In genomic region chr1:240999826-241000225, GRCh38 we compare ENCODE assay signal across 27 cellular contexts.
"Had no signal": no experiment of that assay in that cellular context is flagged by ENCODE, and none has a peak within 500 bp of the region (broad histone marks: within the 10 kb centered on the region; RNA-seq: fewer than 3 reads in every experiment).

No MANE protein-coding gene starts in this region.

- H3K4me3 Mint-ChIP-seq: activated CD8-positive, alpha-beta T cell treated with anti-CD3 and anti-CD28 coated beads, Interleukin-2, amount 10 ng/mL, durations not matched to agents 7 days and 5 days; activated naive CD8-positive, alpha-beta T cell treated with anti-CD3 and anti-CD28 coated beads, Interleukin-2, amount 50 U/mL, for 24 hours; activated T-helper 1 cell treated with anti-CD3 and anti-CD28 coated beads, Interleukin-12 subunit alpha, Interleukin-12 subunit beta, Interleukin-2, Interleukin-4 antibody, amounts not matched to agents 30 ng/mL and 10 ng/mL and 1 ng/mL, durations not matched to agents 14 hours and 24 hours and 36 hours; T-helper 1 cell treated with Interleukin-12 subunit alpha and Interleukin-12 subunit beta and Interleukin-4 antibody, amounts not matched to agents 30 μg/mL and 1 μg/mL, for 36 hours had no signal

- H3K9me3 ChIP-seq: ascending aorta, body of pancreas, Peyer's patch had no signal

- ATAC-seq: activated CD8-positive, alpha-beta T cell treated with anti-CD3 and anti-CD28 coated beads, Interleukin-2, amount 10 ng/mL, durations not matched to agents 7 days and 5 days; activated naive CD4-positive, alpha-beta T cell treated with anti-CD3 and anti-CD28 coated beads, Interleukin-2, amount 50 U/mL, for 72 hours; activated naive CD8-positive, alpha-beta T cell treated with anti-CD3 and anti-CD28 coated beads, Interleukin-2, amount 50 U/mL, for 24 hours; body of pancreas had no signal

- H3K27me3 ChIP-seq: ascending aorta, body of pancreas, Peyer's patch had no signal

- H3K27me3 Mint-ChIP-seq: activated naive CD8-positive, alpha-beta T cell treated with anti-CD3 and anti-CD28 coated beads, Interleukin-2, amount 50 U/mL, for 24 hours had no signal

- H3K4me1 Mint-ChIP-seq: activated naive CD8-positive, alpha-beta T cell treated with anti-CD3 and anti-CD28 coated beads, Interleukin-2, amount 50 U/mL, for 24 hours had no signal

- H3K4me3 ChIP-seq: ascending aorta, body of pancreas, Peyer's patch had no signal

- H3K36me3 ChIP-seq: ascending aorta, Peyer's patch had no signal

- H3K27ac ChIP-seq: ascending aorta, body of pancreas, Peyer's patch, RWPE1 had no signal

- H3K4me1 ChIP-seq: ascending aorta, body of pancreas, Peyer's patch had no signal

- H3K27ac Mint-ChIP-seq: activated CD8-positive, alpha-beta T cell treated with anti-CD3 and anti-CD28 coated beads, Interleukin-2, amount 10 ng/mL, durations not matched to agents 7 days and 5 days; activated naive CD4-positive, alpha-beta T cell treated with anti-CD3 and anti-CD28 coated beads, Interleukin-2, amount 50 U/mL, for 72 hours; activated naive CD8-positive, alpha-beta T cell treated with anti-CD3 and anti-CD28 coated beads, Interleukin-2, amount 50 U/mL, for 24 hours; activated T-helper 1 cell treated with anti-CD3 and anti-CD28 coated beads, Interleukin-12 subunit alpha, Interleukin-12 subunit beta, Interleukin-2, Interleukin-4 antibody, amounts not matched to agents 30 ng/mL and 10 ng/mL and 1 ng/mL, durations not matched to agents 14 hours and 24 hours and 36 hours; T-helper 1 cell treated with Interleukin-12 subunit alpha and Interleukin-12 subunit beta and Interleukin-4 antibody, amounts not matched to agents 30 μg/mL and 1 μg/mL, for 36 hours had no signal

- H3K36me3 Mint-ChIP-seq: activated naive CD4-positive, alpha-beta T cell treated with anti-CD3 and anti-CD28 coated beads, Interleukin-2, amount 50 U/mL, for 72 hours had no signal

- DNase-seq: activated CD4-positive, alpha-beta T cell treated with anti-CD3 and anti-CD28 coated beads for 48 hours; activated CD4-positive, alpha-beta T cell treated with anti-CD3 and anti-CD28 coated beads, Interleukin-2, amount 50 U/mL, for 4 hours; activated CD4-positive, CD25-positive, alpha-beta regulatory T cell treated with anti-CD3 and anti-CD28 coated beads, Interleukin-2, amount 50 U/mL, for 72 hours; activated CD8-positive, alpha-beta memory T cell treated with anti-CD3 and anti-CD28 coated beads, Interleukin-2, amount 50 U/mL, for 48 hours; activated CD8-positive, alpha-beta T cell treated with anti-CD3 and anti-CD28 coated beads, Interleukin-2, amount 10 ng/mL, durations not matched to agents 7 days and 5 days; activated effector memory CD4-positive, alpha-beta T cell treated with Interleukin-2 at 50 U/mL for 16 hours; activated naive CD4-positive, alpha-beta T cell treated with Interleukin-2 at 50 U/mL for 16 hours; activated naive CD8-positive, alpha-beta T cell treated with anti-CD3 and anti-CD28 coated beads, Interleukin-2, amount 50 U/mL, for 24 hours; activated T-cell treated with anti-CD3 and anti-CD28 coated beads, Interleukin-2, amount 50 U/mL, for 1 hour; amniotic stem cell; body of pancreas; central memory CD4-positive, alpha-beta T cell; KG1; NCI-H1092; NCI-H1417; NCI-H2029; NCI-H2107; NCI-H2171 treated with DMSO at 0.1 percent for 48 hours; NCI-H345; NCI-H524; Peyer's patch; Right ventricle myocardium superior had no signal
